In genomic region chr17:31754239-31754945, GRCh38 we compare ENCODE assay signal across 16 cellular contexts.
DNase-seq lines count a peak whose midpoint lies in the region; ATAC-seq and TF ChIP-seq lines count a peak whose summit lies in the region.
"Had no signal": no experiment of that assay in that cellular context is flagged by ENCODE, and none has a peak within 500 bp of the region (broad histone marks: within the 10 kb centered on the region; RNA-seq: fewer than 3 reads in every experiment).

No MANE protein-coding gene starts in this region.

- H3K27ac Mint-ChIP-seq in Caco-2 (ENCODE audit: unreplicated experiment): peak overlapping the region; percentile 54
- H3K27ac Mint-ChIP-seq in CD4-positive, alpha-beta memory T cell: no peak overlapping the region
- H3K27ac Mint-ChIP-seq: activated B cell treated with CpG ODN at 0.5 μM for 24 hours; activated T-helper 1 cell treated with anti-CD3 and anti-CD28 coated beads, Interleukin-12 subunit alpha, Interleukin-12 subunit beta, Interleukin-2, Interleukin-4 antibody, amounts not matched to agents 30 ng/mL and 10 ng/mL and 1 ng/mL, durations not matched to agents 14 hours and 24 hours and 36 hours; CD8-positive, alpha-beta T cell had no signal

- H3K27ac ChIP-seq in PC-3 (ENCODE audit: low read length): peak overlapping the region; percentile 26; the same call in 1 of the 2 replicates
- peak overlapping the region; percentile 41 to 44 for H3K27ac ChIP-seq in mucosa of rectum (ENCODE audit: low read depth in 2 of 2, low read length in 2 of 2)
- no peak overlapping the region for H3K27ac ChIP-seq in CD4-positive, alpha-beta memory T cell (ENCODE audit: low read depth, low read length)
- H3K27ac ChIP-seq: KMS-11, sigmoid colon, upper lobe of left lung had no signal

- H2AFZ ChIP-seq in PC-3 (ENCODE audit: low read length): no peak overlapping the region

- no peak overlapping the region for H3K4me3 ChIP-seq in Caco-2 (ENCODE audit: low read depth, low read length)
- H3K4me3 ChIP-seq in PC-3 (ENCODE audit: low read length): no peak overlapping the region
- no peak overlapping the region for H3K4me3 ChIP-seq in epithelial cell of proximal tubule (ENCODE audit: low read depth, low read length)
- no peak overlapping the region for H3K4me3 ChIP-seq in mucosa of rectum (ENCODE audit: low read length in 2 of 2)
- H3K4me3 ChIP-seq in CD4-positive, alpha-beta memory T cell (ENCODE audit: low read length in 2 of 2): no peak overlapping the region
- H3K4me3 ChIP-seq: sigmoid colon, upper lobe of left lung had no signal

- peaks cover 24% of the 10 kb centered on the region for H3K4me1 ChIP-seq in Caco-2
- H3K4me1 ChIP-seq in PC-3 (ENCODE audit: insufficient read depth, low read length): 0 out of 2 replicates have a peak, but pooled peaks cover 3% of the 10 kb centered on the region
- peaks cover 8 to 10% of the 10 kb centered on the region in 2 donors for H3K4me1 ChIP-seq in mucosa of rectum (ENCODE audit: control insufficient read depth in 2 of 2, insufficient read depth in 2 of 2, low read length in 2 of 2)
- H3K4me1 ChIP-seq in CD4-positive, alpha-beta memory T cell (ENCODE audit: insufficient read depth, low read length): no peaks in the 10 kb centered on the region
- H3K4me1 ChIP-seq: sigmoid colon, upper lobe of left lung had no signal

- no peak for ATAC-seq in PC-3
- ATAC-seq in activated T-cell treated with anti-CD3 and anti-CD28 coated beads, Interleukin-2, amount 50 U/mL, for 4 hours: no peak
- ATAC-seq: CD8-positive, alpha-beta T cell had no signal

- no peaks in the 10 kb centered on the region for H3K27me3 ChIP-seq in Caco-2 (replicated peaks; ENCODE audit: control insufficient read depth, insufficient read depth, low read length)
- no peaks in the 10 kb centered on the region for H3K27me3 ChIP-seq in PC-3 (ENCODE audit: low read length)
- no peaks in the 10 kb centered on the region for H3K27me3 ChIP-seq in mucosa of rectum (ENCODE audit: control insufficient read depth in 2 of 2, insufficient read depth in 2 of 2, low read length in 2 of 2)
- H3K27me3 ChIP-seq in CD4-positive, alpha-beta memory T cell (ENCODE audit: insufficient read depth, low read length): no peaks in the 10 kb centered on the region
- H3K27me3 ChIP-seq: sigmoid colon, upper lobe of left lung had no signal

- H3K4me2 ChIP-seq in PC-3 (ENCODE audit: low read length): no peak overlapping the region
- H3K4me2 ChIP-seq: KMS-11 had no signal

- no peak for TF ChIP-seq CTCF in Caco-2 (IDR thresholded peaks at IDR 0.05; ENCODE audit: insufficient read depth in 1 of 2, low read depth in 1 of 2, low read length in 1 of 2, severe bottlenecking in 1 of 2, unreplicated experiment in 1 of 2)
- TF ChIP-seq CTCF in PC-3 (conservative IDR thresholded peaks at IDR 0.05; ENCODE audit: low read depth, low read length): no peak
- TF ChIP-seq CTCF in epithelial cell of proximal tubule (conservative IDR thresholded peaks at IDR 0.05; ENCODE audit: low read depth, low read length): no peak

- H3K36me3 ChIP-seq in Caco-2 (ENCODE audit: control insufficient read depth, insufficient read depth, low read length): no peaks in the 10 kb centered on the region
- no peaks in the 10 kb centered on the region for H3K36me3 ChIP-seq in PC-3 (ENCODE audit: low read depth, low read length)
- H3K36me3 ChIP-seq in mucosa of rectum (ENCODE audit: control insufficient read depth in 2 of 2, insufficient read depth in 2 of 2, low read length in 2 of 2): no peaks in the 10 kb centered on the region
- no peaks in the 10 kb centered on the region for H3K36me3 ChIP-seq in CD4-positive, alpha-beta memory T cell (ENCODE audit: insufficient read depth, low read length)
- H3K36me3 ChIP-seq: sigmoid colon, upper lobe of left lung had no signal

- H3K9me2 ChIP-seq in PC-3 (replicated peaks; ENCODE audit: low read length): no peaks in the 10 kb centered on the region

- CTCF ChIA-PET in Caco-2 (lab: Charles Lee): no interaction called here
- CTCF ChIA-PET in PC-3 (lab: Charles Lee): no interaction called here
- CTCF ChIA-PET in CD4-positive, alpha-beta memory T cell (lab: Charles Lee; ENCODE audit: partially characterized antibody): no interaction called here

- intact Hi-C loops in Caco-2 (cut with micrococcal nuclease; ENCODE audit: unreplicated experiment): loop anchor here (5.0 kb wide), 1 partner anchor 88 kb away; no protein-coding TSS in a partner anchor
- intact Hi-C loops in PC-3 (cut with micrococcal nuclease): no loop called here
- intact Hi-C loops in CD4-positive, alpha-beta memory T cell (cut with micrococcal nuclease): no loop called here

- H3K9me3 Mint-ChIP-seq in Caco-2 (ENCODE audit: unreplicated experiment): no peaks in the 10 kb centered on the region
- no peaks in the 10 kb centered on the region for H3K9me3 Mint-ChIP-seq in activated T-cell treated with anti-CD3 and anti-CD28 coated beads, Interleukin-2, amount 50 U/mL, for 4 hours
- peaks cover 0 to 4% (median 1%) of the 10 kb centered on the region in 8 donors for H3K9me3 Mint-ChIP-seq in CD4-positive, alpha-beta memory T cell
- H3K9me3 Mint-ChIP-seq: activated B cell treated with CpG ODN at 0.5 μM for 24 hours; activated T-helper 1 cell treated with anti-CD3 and anti-CD28 coated beads, Interleukin-12 subunit alpha, Interleukin-12 subunit beta, Interleukin-2, Interleukin-4 antibody, amounts not matched to agents 30 ng/mL and 10 ng/mL and 1 ng/mL, durations not matched to agents 14 hours and 24 hours and 36 hours; CD8-positive, alpha-beta T cell had no signal

- no peaks in the 10 kb centered on the region for H3K36me3 Mint-ChIP-seq in Caco-2 (ENCODE audit: insufficient read depth, unreplicated experiment)
- no peaks in the 10 kb centered on the region for H3K36me3 Mint-ChIP-seq in activated T-cell treated with anti-CD3 and anti-CD28 coated beads, Interleukin-2, amount 50 U/mL, for 4 hours (ENCODE audit: insufficient read depth)
- no peaks in the 10 kb centered on the region for H3K36me3 Mint-ChIP-seq in CD4-positive, alpha-beta memory T cell
- H3K36me3 Mint-ChIP-seq: CD8-positive, alpha-beta T cell had no signal

- H3K4me3 Mint-ChIP-seq in Caco-2 (ENCODE audit: unreplicated experiment): no peak overlapping the region
- H3K4me3 Mint-ChIP-seq in activated T-cell treated with anti-CD3 and anti-CD28 coated beads, Interleukin-2, amount 50 U/mL, for 4 hours: no peak overlapping the region
- no peak overlapping the region for H3K4me3 Mint-ChIP-seq in CD4-positive, alpha-beta memory T cell
- H3K4me3 Mint-ChIP-seq: activated B cell treated with CpG ODN at 0.5 μM for 24 hours; activated T-helper 1 cell treated with anti-CD3 and anti-CD28 coated beads, Interleukin-12 subunit alpha, Interleukin-12 subunit beta, Interleukin-2, Interleukin-4 antibody, amounts not matched to agents 30 ng/mL and 10 ng/mL and 1 ng/mL, durations not matched to agents 14 hours and 24 hours and 36 hours; CD8-positive, alpha-beta T cell had no signal

- no peak overlapping the region for H3K9ac ChIP-seq in PC-3 (ENCODE audit: low read length)
- H3K9ac ChIP-seq in mucosa of rectum (ENCODE audit: low read depth in 1 of 2, low read length in 2 of 2): no peak overlapping the region
- H3K9ac ChIP-seq: KMS-11 had no signal

- no peaks in the 10 kb centered on the region for H3K9me3 ChIP-seq in Caco-2
- H3K9me3 ChIP-seq in PC-3 (ENCODE audit: low read length): no peaks in the 10 kb centered on the region
- H3K9me3 ChIP-seq in mucosa of rectum (ENCODE audit: control insufficient read depth in 2 of 2, low read length in 2 of 2): no peaks in the 10 kb centered on the region
- H3K9me3 ChIP-seq in CD4-positive, alpha-beta memory T cell (ENCODE audit: control insufficient read depth in 1 of 2, low read length in 2 of 2): no peaks in the 10 kb centered on the region
- H3K9me3 ChIP-seq: sigmoid colon, upper lobe of left lung had no signal

- DNase-seq in Caco-2: peak; percentile 22 to 49
- DNase-seq in PC-3: peak; percentile 50
- peak; percentile 76 for DNase-seq in epithelial cell of proximal tubule (ENCODE audit: low read depth)
- DNase-seq in hypothalamus (lab: John Stamatoyannopoulos, UW): no peak
- no peak for DNase-seq in activated T-cell treated with anti-CD3 and anti-CD28 coated beads, Interleukin-2, amount 50 U/mL, for 4 hours
- no peak for DNase-seq in CD4-positive, alpha-beta memory T cell
- DNase-seq in T-helper 1 cell: no peak
- DNase-seq: activated B cell treated with CpG ODN at 0.5 μM for 24 hours; CD8-positive, alpha-beta T cell; NCI-H446; SIG-M5; sigmoid colon had no signal

- no peaks in the 10 kb centered on the region for H3K79me2 ChIP-seq in PC-3 (ENCODE audit: low read length)

- POLR2A ChIA-PET in Caco-2 (lab: Charles Lee): no interaction called here
- POLR2A ChIA-PET in PC-3 (lab: Charles Lee; ENCODE audit: unreplicated experiment): no interaction called here
- POLR2A ChIA-PET in CD4-positive, alpha-beta memory T cell (lab: Charles Lee; ENCODE audit: partially characterized antibody): no interaction called here

- no peaks in the 10 kb centered on the region for H4K20me1 ChIP-seq in PC-3 (ENCODE audit: low read length)

- peaks cover 12% of the 10 kb centered on the region for H3K4me1 Mint-ChIP-seq in Caco-2 (ENCODE audit: low read depth, unreplicated experiment)
- no peaks in the 10 kb centered on the region for H3K4me1 Mint-ChIP-seq in activated T-cell treated with anti-CD3 and anti-CD28 coated beads, Interleukin-2, amount 50 U/mL, for 4 hours (ENCODE audit: low read depth)
- no peaks in the 10 kb centered on the region for H3K4me1 Mint-ChIP-seq in CD4-positive, alpha-beta memory T cell
- H3K4me1 Mint-ChIP-seq: activated B cell treated with CpG ODN at 0.5 μM for 24 hours had no signal

- no peaks in the 10 kb centered on the region for H3F3A ChIP-seq in PC-3 (ENCODE audit: low read length, unreplicated experiment)

- H3K27me3 Mint-ChIP-seq in Caco-2 (ENCODE audit: insufficient read depth, unreplicated experiment): no peaks in the 10 kb centered on the region
- H3K27me3 Mint-ChIP-seq in activated T-cell treated with anti-CD3 and anti-CD28 coated beads, Interleukin-2, amount 50 U/mL, for 4 hours (ENCODE audit: low read depth): no peaks in the 10 kb centered on the region
- peaks cover 0 to 4% of the 10 kb centered on the region in 2 donors for H3K27me3 Mint-ChIP-seq in CD4-positive, alpha-beta memory T cell
- H3K27me3 Mint-ChIP-seq: activated B cell treated with CpG ODN at 0.5 μM for 24 hours had no signal

- BruUV-seq in Caco-2 (replicated peaks; lab: Mats Ljungman, UMichigan): no TSS peak
- no TSS peak for BruUV-seq in PC-3 (replicated peaks; lab: Mats Ljungman, UMichigan)

Comparison
In these comparisons a context has a peak if more than half of its experiments do, and no peak if none do; other contexts are left out.
1. DNase-seq: peak in Caco-2 (2 of 2), PC-3 (single experiment) and epithelial cell of proximal tubule (single experiment); none in hypothalamus (0 of 51), activated T-cell treated with anti-CD3 and anti-CD28 coated beads, Interleukin-2, amount 50 U/mL, for 4 hours (single experiment), CD4-positive, alpha-beta memory T cell (0 of 5) and T-helper 1 cell (0 of 5).